11 cellular contexts compared by ENCODE assay signal in genomic region chr22:36202906-36203305, GRCh38. TPM values are rescaled to one million over a fixed set of nuclear protein-coding genes. Genes with fewer than 3 reads are reported as not detected.
A peak's percentile ranks its signal among the peaks of the same experiment; 100 is the strongest.
DNase-seq lines count a peak whose midpoint lies in the region; TF ChIP-seq lines count a peak whose summit lies in the region.
"Not testable (repeated sequence)": the region's sequence is repeated elsewhere in the genome, so short reads cannot be mapped to it uniquely, and the experiment has no call there.
"Had no signal": no experiment of that assay in that cellular context is flagged by ENCODE, and none has a peak within 500 bp of the region (broad histone marks: within the 10 kb centered on the region; RNA-seq: fewer than 3 reads in every experiment).

No MANE protein-coding gene starts in this region.

- not testable (repeated sequence) for H3K14ac ChIP-seq in neuronal stem cell (ENCODE audit: low read length)

- not testable (repeated sequence) for H3K9me3 Mint-ChIP-seq in endodermal cell

- H3K79me1 ChIP-seq in neuronal stem cell (ENCODE audit: low read depth, low read length), result not testable (repeated sequence)

- H3K4me1 Mint-ChIP-seq in endodermal cell, result peaks cover 14% of the 10 kb centered on the region

- not testable (repeated sequence) for H3K36me3 ChIP-seq in SK-N-SH (replicated peaks in 1 of 2; ENCODE audit: control insufficient read depth in 1 of 2, insufficient read depth in 2 of 2, low read length in 1 of 2); endodermal cell (ENCODE audit: control insufficient read depth, insufficient read depth, low read length); neuronal stem cell (replicated peaks in 1 of 2; ENCODE audit: control insufficient read depth in 2 of 2, insufficient read depth in 2 of 2, low read length in 2 of 2); thymus (ENCODE audit: control insufficient read depth, insufficient read depth)

- not testable (repeated sequence) for H3K4me2 ChIP-seq in SK-N-SH; neuronal stem cell (ENCODE audit: insufficient read depth, low read length, poor library complexity, severe bottlenecking)

- not testable (repeated sequence) for H2BK5ac ChIP-seq in neuronal stem cell (ENCODE audit: low read length)

- CTCF ChIA-PET in SK-N-SH (lab: Yijun Ruan, JAX), result interaction anchor here (1.0 to 2.9 kb wide), 6 partner anchors 14 to 83 kb away, joined by 3 to 11 read pairs (median 4); no protein-coding TSS in a partner anchor

- not testable (repeated sequence) for TF ChIP-seq CTCF in SK-N-SH (IDR thresholded peaks at IDR 0.05); endodermal cell (conservative IDR thresholded peaks at IDR 0.05)

- not testable (repeated sequence) for H3K9me2 ChIP-seq in SK-N-SH

- not testable (repeated sequence) for H3K27me3 ChIP-seq in SK-N-SH (ENCODE audit: insufficient read depth); endodermal cell (ENCODE audit: control insufficient read depth, insufficient read depth, low read length, poor library complexity, severe bottlenecking); neuronal stem cell (ENCODE audit: control insufficient read depth in 3 of 3, insufficient read depth in 3 of 3, low read depth in 1 of 3, low read length in 3 of 3); thymus (ENCODE audit: control insufficient read depth, insufficient read depth)

- not testable (repeated sequence) for H2AK5ac ChIP-seq in neuronal stem cell (ENCODE audit: low read depth, low read length)

- not testable (repeated sequence) for H2AFZ ChIP-seq in SK-N-SH (ENCODE audit: low read depth)
- H2AFZ ChIP-seq in neuronal stem cell (ENCODE audit: low read length), result peak overlapping the region; percentile 45

- DNase-seq in DMS53 (lab: John Stamatoyannopoulos, UW), result peak; percentile 6
- DNase-seq in NCI-H146 (lab: John Stamatoyannopoulos, UW), result peak; percentile 61
- peak; percentile 61 for DNase-seq in NCI-H345 (lab: John Stamatoyannopoulos, UW)
- DNase-seq in SK-N-SH, result peak; percentile 32
- peak; percentile 33 for DNase-seq in endodermal cell
- peak; percentile 64 for DNase-seq in left kidney (ENCODE audit: low read depth, low spot score)
- DNase-seq in neuronal stem cell (ENCODE audit: low spot score), result not testable (repeated sequence)

- TF ChIP-seq RAD21 in SK-N-SH (IDR thresholded peaks at IDR 0.05; ENCODE audit: low read length), result not testable (repeated sequence)

- not testable (repeated sequence) for H3K18ac ChIP-seq in neuronal stem cell (ENCODE audit: low read length)

- H2BK120ac ChIP-seq in neuronal stem cell (ENCODE audit: low read depth, low read length), result not testable (repeated sequence)

- not testable (repeated sequence) for H3K27ac ChIP-seq in SK-N-SH (ENCODE audit: low read depth in 2 of 2, low read length in 1 of 2); endodermal cell (ENCODE audit: low read depth, low read length); neuronal stem cell (replicated peaks; ENCODE audit: low read length)
- H3K27ac ChIP-seq in thymus (ENCODE audit: low read depth), result peak overlapping the region; percentile 21

- H4K8ac ChIP-seq in neuronal stem cell (ENCODE audit: low read depth, low read length), result not testable (repeated sequence)

- H2BK15ac ChIP-seq in neuronal stem cell (ENCODE audit: low read length), result not testable (repeated sequence)

- H3K4me1 ChIP-seq in SK-N-SH (ENCODE audit: control insufficient read depth in 1 of 2, insufficient read depth in 2 of 2, low read depth in 1 of 2, low read length in 1 of 2) (peaks cover 2 to 38% of the 10 kb centered on the region in 2 experiments; a peak in 2 of 4 replicates), neuronal stem cell (ENCODE audit: control insufficient read depth in 2 of 2, insufficient read depth in 1 of 2, low read depth in 1 of 2, low read length in 2 of 2) (peaks cover 12 to 21% of the 10 kb centered on the region in 2 donors)
- H3K4me1 ChIP-seq in endodermal cell (ENCODE audit: control insufficient read depth, insufficient read depth, low read length); thymus (ENCODE audit: control insufficient read depth, insufficient read depth, low read length): not testable (repeated sequence)

- H3K36me3 Mint-ChIP-seq in endodermal cell (ENCODE audit: low read depth), result not testable (repeated sequence)

- H4K20me1 ChIP-seq in SK-N-SH (ENCODE audit: insufficient read depth), result not testable (repeated sequence)

- not testable (repeated sequence) for H3K9ac ChIP-seq in SK-N-SH; endodermal cell (ENCODE audit: extremely low read depth, low read length, poor library complexity, severe bottlenecking); neuronal stem cell (ENCODE audit: low read depth, low read length, poor library complexity)

- not testable (repeated sequence) for H3K4me3 ChIP-seq in SK-N-SH (ENCODE audit: low read depth in 2 of 2, low read length in 1 of 2); endodermal cell (ENCODE audit: low read length); neuronal stem cell (ENCODE audit: low read length in 2 of 2); thymus (ENCODE audit: low read length)

- not testable (repeated sequence) for H2BK12ac ChIP-seq in neuronal stem cell (ENCODE audit: low read length)

- not testable (repeated sequence) for H3K4ac ChIP-seq in neuronal stem cell (ENCODE audit: low read length)

- not testable (repeated sequence) for H3K27me3 Mint-ChIP-seq in endodermal cell (ENCODE audit: insufficient read depth)

- TF ChIP-seq EP300 in SK-N-SH (IDR thresholded peaks at IDR 0.05; ENCODE audit: borderline replicate concordance in 1 of 2, low read depth in 1 of 2, low read length in 1 of 2), result not testable (repeated sequence)

- H4K91ac ChIP-seq in neuronal stem cell (ENCODE audit: low read depth, low read length, poor library complexity), result peak overlapping the region; percentile 43

- H3K79me2 ChIP-seq in SK-N-SH (ENCODE audit: insufficient read depth), result not testable (repeated sequence)

- not testable (repeated sequence) for H3K27ac Mint-ChIP-seq in endodermal cell

- not testable (repeated sequence) for H3K23ac ChIP-seq in neuronal stem cell (ENCODE audit: low read depth, low read length, poor library complexity)

- 72% methylated on average over 8 of the region's 8 CpGs for WGBS in SK-N-SH (ENCODE audit: low lambda C conversion rate)
- 91 to 92% methylated on average over 7 to 8 of the region's 8 CpGs for WGBS in endodermal cell (ENCODE audit: insufficient coverage in 1 of 2, insufficient read length in 1 of 2), 2 experiments
- WGBS in neuronal stem cell (ENCODE audit: extremely low coverage in 2 of 2, insufficient read length in 2 of 2, insufficient replicate concordance in 1 of 2), 2 donors, result no CpG with 5 or more reads among the region's 8 CpGs
- 75% methylated on average over 8 of the region's 8 CpGs for WGBS in thymus

- POLR2A ChIA-PET in SK-N-SH (lab: Yijun Ruan, JAX), result interaction anchor here (0.6 kb wide), 1 partner anchor 172 kb away, joined by 3 read pairs; no protein-coding TSS in a partner anchor

- H3K9me3 ChIP-seq in SK-N-SH; endodermal cell (ENCODE audit: control insufficient read depth, low read length); neuronal stem cell (replicated peaks in 1 of 2; ENCODE audit: control insufficient read depth in 2 of 2, insufficient read depth in 1 of 2, low read depth in 1 of 2, low read length in 2 of 2); thymus (ENCODE audit: control insufficient read depth): not testable (repeated sequence)

- H3K4me3 Mint-ChIP-seq in endodermal cell, result not testable (repeated sequence)

- H3F3A ChIP-seq in SK-N-SH (replicated peaks; ENCODE audit: insufficient read depth), result not testable (repeated sequence)

RNA-seq across cellular contexts. Expression of gene APOL4, which starts 1.3 kb away (rescaled TPM):
- polyA plus RNA-seq in SK-N-SH (2012; rRNA removed) (0.08 and 0.21 TPM in 2 replicates), thymus (53.0 TPM)
- polyA plus RNA-seq in SK-N-SH (2012; cell fraction: cytosol; rRNA removed), result 0.27 and 0.38 TPM in 2 replicates
- 0.13 and 0.18 TPM in 2 replicates for polyA plus RNA-seq in SK-N-SH (2012; cell fraction: nucleus; rRNA removed)
- not detected for total RNA-seq in endodermal cell
- 0.07 TPM for polyA plus RNA-seq in endodermal cell (2013, experiment 1 of 2)
- polyA plus RNA-seq in endodermal cell (2013, experiment 2 of 2), result 0.17 TPM
- polyA plus RNA-seq in neuronal stem cell (2013, experiment 1 of 2), result 0.06 TPM
- 0.08 TPM for polyA plus RNA-seq in neuronal stem cell (2013, experiment 2 of 2)
- total RNA-seq: fibroblast of villous mesenchyme, OCI-LY7 had no signal
- polyA plus RNA-seq: IgD-negative memory B cell had no signal

RNA-seq across cellular contexts. Expression of gene APOL2, which starts 36.4 kb away (rescaled TPM):
- 8.3 and 9.4 TPM in 2 replicates for polyA plus RNA-seq in SK-N-SH (2012; rRNA removed)
- polyA plus RNA-seq in SK-N-SH (2012; cell fraction: cytosol; rRNA removed), result 4.9 and 6.9 TPM in 2 replicates
- polyA plus RNA-seq in SK-N-SH (2012; cell fraction: nucleus; rRNA removed), result 21.0 and 23.6 TPM in 2 replicates
- 1 to 10 TPM; 2.1 to 7.9 TPM for total RNA-seq in endodermal cell
- polyA plus RNA-seq in endodermal cell (2013, experiment 1 of 2), result 7.4 TPM
- polyA plus RNA-seq in endodermal cell (2013, experiment 2 of 2), result 7.3 TPM
- 4.3 TPM for polyA plus RNA-seq in neuronal stem cell (2013, experiment 1 of 2)
- 4.7 TPM for polyA plus RNA-seq in neuronal stem cell (2013, experiment 2 of 2)
- 56.1 TPM for polyA plus RNA-seq in thymus

RNA-seq across cellular contexts. Expression of gene APOL3, which starts 42.4 kb away (rescaled TPM):
- polyA plus RNA-seq in SK-N-SH (2012; rRNA removed) (0.21 and 1.1 TPM in 2 replicates), thymus (42.6 TPM)
- polyA plus RNA-seq in SK-N-SH (2012; cell fraction: cytosol; rRNA removed), result 0.09 and 0.17 TPM in 2 replicates
- polyA plus RNA-seq in SK-N-SH (2012; cell fraction: nucleus; rRNA removed), result 0.14 and 0.32 TPM in 2 replicates
- 1 to 10 TPM in 1 of 2 donors, under 1 TPM in 1; 0.46 to 1.1 TPM for total RNA-seq in endodermal cell
- polyA plus RNA-seq in endodermal cell (2013, experiment 1 of 2), result 0.36 TPM
- 0.46 TPM for polyA plus RNA-seq in endodermal cell (2013, experiment 2 of 2)
- not detected for polyA plus RNA-seq in neuronal stem cell (2013, experiment 1 of 2)
- polyA plus RNA-seq in neuronal stem cell (2013, experiment 2 of 2), result not detected

RNA-seq across cellular contexts. Expression of gene APOL1, which starts 50.0 kb away (rescaled TPM):
- polyA plus RNA-seq in SK-N-SH (2012; rRNA removed) (0.42 and 0.56 TPM in 2 replicates), thymus (62.6 TPM)
- polyA plus RNA-seq in SK-N-SH (2012; cell fraction: cytosol; rRNA removed), result 0.36 and 0.62 TPM in 2 replicates
- 0.33 and 0.64 TPM in 2 replicates for polyA plus RNA-seq in SK-N-SH (2012; cell fraction: nucleus; rRNA removed)
- total RNA-seq in endodermal cell, result under 1 TPM; 0.11 to 0.22 TPM
- polyA plus RNA-seq in endodermal cell (2013, experiment 1 of 2), result not detected
- not detected for polyA plus RNA-seq in endodermal cell (2013, experiment 2 of 2)
- 0.06 TPM for polyA plus RNA-seq in neuronal stem cell (2013, experiment 1 of 2)
- 0.03 TPM for polyA plus RNA-seq in neuronal stem cell (2013, experiment 2 of 2)

Comparison
In these comparisons a context has a peak if more than half of its experiments do, and no peak if none do; other contexts are left out.
1. RNA of gene APOL4, which starts 1.3 kb away (polyA plus RNA-seq): 53.0 TPM in thymus (single experiment); 0.08 to 0.38 TPM in SK-N-SH; every median in the first group is over 10 times any median in the second.
2. RNA of gene APOL3, which starts 42.4 kb away (polyA plus RNA-seq): 42.6 TPM in thymus (single experiment); 0.09 to 1.1 TPM in SK-N-SH; every median in the first group is over 10 times any median in the second.